33 cellular contexts compared by ENCODE assay signal in genomic region chr10:95648138-95648537, GRCh38.
"Had no signal": no experiment of that assay in that cellular context is flagged by ENCODE, and none has a peak within 500 bp of the region (broad histone marks: within the 10 kb centered on the region; RNA-seq: fewer than 3 reads in every experiment).

No MANE protein-coding gene starts in this region.

- H3K27me3 ChIP-seq: adrenal gland, ascending aorta, body of pancreas, brain microvascular endothelial cell, breast epithelium, cardiac muscle cell had no signal

- FAIRE-seq: astrocyte, bronchial epithelial cell had no signal

- H3K4me3 ChIP-seq: adrenal gland, ascending aorta, body of pancreas, breast epithelium, cardiac muscle cell had no signal

- H3K27ac ChIP-seq: adrenal gland, ascending aorta, body of pancreas, brain microvascular endothelial cell, breast epithelium, cardiac muscle cell had no signal

- H3K36me3 ChIP-seq: breast epithelium had no signal

- DNase-seq: activated effector memory CD4-positive, alpha-beta T cell treated with anti-CD3 and anti-CD28 coated beads, Interleukin-2, amount 50 U/mL, for 16 hours; activated effector memory CD4-positive, alpha-beta T cell treated with Interleukin-2 at 50 U/mL for 16 hours; activated gamma-delta T cell; activated gamma-delta T cell treated with Interleukin-2 at 50 U/mL for 16 hours; activated naive CD4-positive, alpha-beta T cell; activated naive CD4-positive, alpha-beta T cell treated with anti-CD3 and anti-CD28 coated beads for 36 hours; activated naive CD4-positive, alpha-beta T cell treated with anti-CD3 and anti-CD28 coated beads, Interleukin-2, amount 10 ng/mL, durations not matched to agents 7 days and 5 days; activated naive CD4-positive, alpha-beta T cell treated with anti-CD3 and anti-CD28 coated beads, Interleukin-2, amount 50 U/mL, for 16 hours; activated naive CD4-positive, alpha-beta T cell treated with Interleukin-2 at 50 U/mL for 16 hours; activated naive CD8-positive, alpha-beta T cell treated with anti-CD3 and anti-CD28 coated beads for 36 hours; activated naive CD8-positive, alpha-beta T cell treated with anti-CD3 and anti-CD28 coated beads, Interleukin-2, amount 10 ng/mL, durations not matched to agents 7 days and 5 days; activated naive CD8-positive, alpha-beta T cell treated with anti-CD3 and anti-CD28 coated beads, Interleukin-2, amount 50 U/mL, for 24 hours; activated T-cell treated with anti-CD3 and anti-CD28 coated beads, Interleukin-2, amount 50 U/mL, for 24 hours; activated T-cell treated with anti-CD3 and anti-CD28 coated beads, Interleukin-2, amount 50 U/mL, for 4 hours; activated T-cell treated with anti-CD3 and anti-CD28 coated beads, Interleukin-2, amount 50 U/mL, for 48 hours; activated T-cell treated with anti-CD3 and anti-CD28 coated beads, Interleukin-2, amount 50 U/mL, for 72 hours; adrenal gland; amniotic stem cell; amygdala; anterior cingulate cortex; aorta; body of pancreas; brain microvascular endothelial cell; caudate nucleus; central memory CD4-positive, alpha-beta T cell; cerebellar nuclear complex had no signal

- H3K4me1 ChIP-seq: adrenal gland, ascending aorta, breast epithelium had no signal

- ATAC-seq: activated naive CD4-positive, alpha-beta T cell treated with anti-CD3 and anti-CD28 coated beads, Interleukin-2, amount 50 U/mL, for 72 hours; activated naive CD8-positive, alpha-beta T cell treated with anti-CD3 and anti-CD28 coated beads, Interleukin-2, amount 50 U/mL, for 24 hours; activated T-cell treated with anti-CD3 and anti-CD28 coated beads, Interleukin-2, amount 50 U/mL, for 4 hours; activated T-cell treated with anti-CD3 and anti-CD28 coated beads, Interleukin-2, amount 50 U/mL, for 72 hours; activated T-helper 17 cell treated with anti-CD3 and anti-CD28 coated beads, Interleukin-2, amount 50 U/mL, for 72 hours; body of pancreas had no signal

- H3K9me3 ChIP-seq: adrenal gland, ascending aorta, body of pancreas, breast epithelium had no signal
